Comparison of ENCODE assay signal across 8 cellular contexts in genomic region chr5:138339086-138339456, GRCh38. TPM values are rescaled to one million over a fixed set of nuclear protein-coding genes. Genes with fewer than 3 reads are reported as not detected.
DNase-seq lines count a peak whose midpoint lies in the region; ATAC-seq, FAIRE-seq and TF ChIP-seq lines count a peak whose summit lies in the region.

No MANE protein-coding gene starts in this region.

- TF ChIP-seq POLR2A in GM12892 (IDR thresholded peaks at IDR 0.05; ENCODE audit: low read depth, low read length) = no peak

- no peaks in the 10 kb centered on the region for H3K9me3 ChIP-seq in SK-N-MC (ENCODE audit: low read depth, low read length)

- H3K36me3 Mint-ChIP-seq in progenitor cell of endocrine pancreas (ENCODE audit: insufficient read depth) = peaks cover 9% of the 10 kb centered on the region

- no peaks in the 10 kb centered on the region for H3K9me3 Mint-ChIP-seq in progenitor cell of endocrine pancreas (ENCODE audit: low read depth)

- DNase-seq in GM13977 (ENCODE audit: low spot score) = peak; percentile 21
- no peak for DNase-seq in SK-N-MC (ENCODE audit: low read depth, low spot score)
- peak; percentile 41 for DNase-seq in fibroblast of peridontal ligament (ENCODE audit: extremely low read depth)
- DNase-seq in progenitor cell of endocrine pancreas (ENCODE audit: low spot score, unreplicated experiment) = no peak
- DNase-seq in activated CD8-positive, alpha-beta memory T cell treated with anti-CD3 and anti-CD28 coated beads for 24 hours = no peak
- DNase-seq in GM12892 (ENCODE audit: insufficient read length) = no peak

- peak overlapping the region; percentile 98 for H3K9ac ChIP-seq in SK-N-MC (ENCODE audit: insufficient read length)

- no peaks in the 10 kb centered on the region for H3K27me3 Mint-ChIP-seq in progenitor cell of endocrine pancreas

- FAIRE-seq in GM12892 (lab: Jason Lieb, UNC) = no peak

- TF ChIP-seq CTCF in GM13977 (IDR thresholded peaks at IDR 0.05; ENCODE audit: extremely low read depth, insufficient read depth, missing control alignments) (no peak), progenitor cell of endocrine pancreas (IDR thresholded peaks at IDR 0.05; ENCODE audit: unreplicated experiment) (no peak)

- H3K36me3 ChIP-seq in SK-N-MC (ENCODE audit: insufficient read depth, low read length) = peaks cover 21% of the 10 kb centered on the region; the same call in 1 of the 2 replicates

- in situ Hi-C loops in GM13977 (cut with MboI; ENCODE audit: low pct_unique_long_range_greater_than_20kb, low sequenced_read_pairs, unreplicated experiment) = no loop called here

- peaks cover 24% of the 10 kb centered on the region for H3K4me1 Mint-ChIP-seq in progenitor cell of endocrine pancreas (ENCODE audit: low read depth)

- peak overlapping the region; percentile 87 for H3K4me3 ChIP-seq in SK-N-MC

- peak overlapping the region; percentile 92 for H3K27ac Mint-ChIP-seq in progenitor cell of endocrine pancreas

- peak overlapping the region; percentile 98 for H3K4me3 Mint-ChIP-seq in progenitor cell of endocrine pancreas (ENCODE audit: low read depth)

- ATAC-seq in HG02798 (IDR thresholded peaks at IDR 0.05; ENCODE audit: poor library complexity, unreplicated experiment) = no peak
- ATAC-seq in HG03135 (IDR thresholded peaks at IDR 0.05; ENCODE audit: unreplicated experiment) = no peak

- H3K27ac ChIP-seq in SK-N-MC = no peak overlapping the region; the same call in 1 of the 2 replicates

RNA-seq across cellular contexts. Expression of gene FAM53C, which starts 1.0 kb away (rescaled TPM):
- 56.6 TPM in 2 replicates for total RNA-seq in progenitor cell of endocrine pancreas
- polyA plus RNA-seq in GM12892 (2012; ENCODE audit: missing spikeins) = 14.6 TPM

RNA-seq across cellular contexts. Expression of gene CDC25C, which starts 7.5 kb away (rescaled TPM):
- total RNA-seq in progenitor cell of endocrine pancreas = 10.6 and 11.5 TPM in 2 replicates
- 6.6 TPM for polyA plus RNA-seq in GM12892 (2012; ENCODE audit: missing spikeins)

RNA-seq across cellular contexts. Expression of gene KDM3B, which starts 13.4 kb away (rescaled TPM):
- 118 and 126 TPM in 2 replicates for total RNA-seq in progenitor cell of endocrine pancreas
- 24.1 TPM for polyA plus RNA-seq in GM12892 (2012; ENCODE audit: missing spikeins)

Comparison
In these comparisons a context has a peak if more than half of its experiments do, and no peak if none do; other contexts are left out.
1. DNase-seq: peak in GM13977 (single experiment) and fibroblast of peridontal ligament (single experiment); none in SK-N-MC (single experiment), progenitor cell of endocrine pancreas (single experiment), activated CD8-positive, alpha-beta memory T cell treated with anti-CD3 and anti-CD28 coated beads for 24 hours (single experiment) and GM12892 (single experiment).